Comparison of ENCODE assay signal across 16 cellular contexts in genomic region chr5:88743231-88743879, GRCh38.
DNase-seq lines count a peak whose midpoint lies in the region; FAIRE-seq and TF ChIP-seq lines count a peak whose summit lies in the region.
"Had no signal": no experiment of that assay in that cellular context is flagged by ENCODE, and none has a peak within 500 bp of the region (broad histone marks: within the 10 kb centered on the region; RNA-seq: fewer than 3 reads in every experiment).

No MANE protein-coding gene starts in this region.

- H4K20me1 ChIP-seq in H1 (replicated peaks in 1 of 2; ENCODE audit: control insufficient read depth in 1 of 2, insufficient read depth in 2 of 2, low read length in 2 of 2) = no peaks in the 10 kb centered on the region

- 86% methylated on average over 2 of the region's 2 CpGs; no CpG with 5 or more reads in 1 of the 2 experiments for WGBS in H1 (ENCODE audit: extremely low coverage in 1 of 2, insufficient coverage in 1 of 2, insufficient read length in 1 of 2, insufficient replicate concordance in 2 of 2, low coverage in 1 of 2, low lambda C conversion rate in 2 of 2, missing lambda C conversion rate in 1 of 2), 2 experiments
- 50% methylated on average over 1 of the region's 2 CpGs for WGBS in mesenchymal stem cell

- no peak overlapping the region for H4K5ac ChIP-seq in H1 (ENCODE audit: insufficient read length, low read depth, low read length)

- no peaks in the 10 kb centered on the region for H3K9me3 Mint-ChIP-seq in endothelial cell (ENCODE audit: unreplicated experiment)
- H3K9me3 Mint-ChIP-seq: activated naive CD8-positive, alpha-beta T cell treated with anti-CD3 and anti-CD28 coated beads, Interleukin-2, amount 10 ng/mL, durations not matched to agents 7 days and 5 days; nephron progenitor cell; WTC11 had no signal

- H2BK120ac ChIP-seq in H1 (replicated peaks; ENCODE audit: low read depth, low read length) = no peak overlapping the region
- H2BK120ac ChIP-seq in mesenchymal stem cell (ENCODE audit: low read depth, low read length) = no peak overlapping the region

- peaks cover 35% of the 10 kb centered on the region for H3K36me3 Mint-ChIP-seq in endothelial cell (ENCODE audit: low read depth, unreplicated experiment)
- H3K36me3 Mint-ChIP-seq: activated naive CD8-positive, alpha-beta T cell treated with anti-CD3 and anti-CD28 coated beads, Interleukin-2, amount 10 ng/mL, durations not matched to agents 7 days and 5 days; WTC11 had no signal

- peak; percentile 70 for FAIRE-seq in GM19239 (lab: Jason Lieb, UNC)
- no peak for FAIRE-seq in H1 (lab: Jason Lieb, UNC)
- FAIRE-seq: G401.6 had no signal

- no peaks in the 10 kb centered on the region for H3K79me2 ChIP-seq in H1 (ENCODE audit: control insufficient read depth in 1 of 2, insufficient read depth in 2 of 2, low read length in 2 of 2)

- H4K91ac ChIP-seq in H1 (replicated peaks; ENCODE audit: insufficient read length, low read length) (no peak overlapping the region), mesenchymal stem cell (ENCODE audit: low read length) (no peak overlapping the region)

- H3K27me3 ChIP-seq in H1 (replicated peaks in 1 of 4; ENCODE audit: control insufficient read depth in 3 of 4, extremely low read depth in 1 of 4, insufficient read depth in 3 of 4, low read length in 3 of 4) (no peaks in the 10 kb centered on the region), mesenchymal stem cell (ENCODE audit: control insufficient read depth in 1 of 2, insufficient read depth in 1 of 2, low read length in 2 of 2) (no peaks in the 10 kb centered on the region)
- H3K27me3 ChIP-seq: SJSA1 had no signal

- H3K18ac ChIP-seq in H1 (ENCODE audit: extremely low read depth, low read length) (no peak overlapping the region), mesenchymal stem cell (ENCODE audit: low read depth in 1 of 2, low read length in 2 of 2) (no peak overlapping the region)

- CTCF ChIA-PET in H1 (lab: Charles Lee; ENCODE audit: partially characterized antibody) = interaction anchor here (3.5 kb wide), 1 partner anchor 14 kb away, joined by 19 read pairs; no protein-coding TSS in a partner anchor

- H3K4me2 ChIP-seq in H1 (ENCODE audit: insufficient read depth in 1 of 2, low read depth in 2 of 2, low read length in 2 of 2) (no peak overlapping the region), mesenchymal stem cell (ENCODE audit: low read length, poor library complexity, severe bottlenecking) (no peak overlapping the region)

- no peaks in the 10 kb centered on the region for H3K4me1 Mint-ChIP-seq in endothelial cell (ENCODE audit: unreplicated experiment)
- H3K4me1 Mint-ChIP-seq: activated naive CD8-positive, alpha-beta T cell treated with anti-CD3 and anti-CD28 coated beads, Interleukin-2, amount 10 ng/mL, durations not matched to agents 7 days and 5 days; nephron progenitor cell; WTC11 had no signal

- POLR2A ChIA-PET in H1 (lab: Charles Lee; ENCODE audit: partially characterized antibody) = no interaction called here

- no peaks in the 10 kb centered on the region; the same call in 1 of the 2 replicates for H3K23me2 ChIP-seq in H1 (ENCODE audit: low read depth, low read length)

- H3K23ac ChIP-seq in H1 (ENCODE audit: insufficient read length) (no peak overlapping the region), mesenchymal stem cell (ENCODE audit: low read length in 2 of 2) (no peak overlapping the region)

- H3K4me3 ChIP-seq in H1 (ENCODE audit: extremely low read depth in 1 of 4, insufficient read depth in 2 of 4, low read depth in 3 of 4, low read length in 4 of 4) (no peak overlapping the region), mesenchymal stem cell (ENCODE audit: insufficient read depth in 1 of 2, low read depth in 1 of 2, low read length in 2 of 2) (no peak overlapping the region)
- H3K4me3 ChIP-seq: SJSA1 had no signal

- no peak overlapping the region for H3K56ac ChIP-seq in H1 (replicated peaks; ENCODE audit: insufficient read length, low read depth, low read length)

- TF ChIP-seq CTCF in H1 (IDR thresholded peaks at IDR 0.05; ENCODE audit: control extremely low read depth in 1 of 3, insufficient read depth in 1 of 3, low read depth in 1 of 3, low read length in 3 of 3) (no peak), endothelial cell (IDR thresholded peaks at IDR 0.05; ENCODE audit: unreplicated experiment) (no peak)

- no peak overlapping the region for H3K27ac Mint-ChIP-seq in endothelial cell (ENCODE audit: unreplicated experiment)
- H3K27ac Mint-ChIP-seq: activated naive CD8-positive, alpha-beta T cell treated with anti-CD3 and anti-CD28 coated beads, Interleukin-2, amount 10 ng/mL, durations not matched to agents 7 days and 5 days; nephron progenitor cell; WTC11 had no signal

- H3K27me3 Mint-ChIP-seq in endothelial cell (ENCODE audit: unreplicated experiment) = no peaks in the 10 kb centered on the region

- no peak overlapping the region for H2AFZ ChIP-seq in H1 (ENCODE audit: low read length)
- no peak overlapping the region for H2AFZ ChIP-seq in mesenchymal stem cell (ENCODE audit: low read depth, low read length)

- H3K27ac ChIP-seq in H1 (ENCODE audit: low read depth, low read length) = no peak overlapping the region
- H3K27ac ChIP-seq in mesenchymal stem cell (ENCODE audit: low read length, poor library complexity, severe bottlenecking) = no peak overlapping the region
- H3K27ac ChIP-seq: SJSA1 had no signal

- DNase-seq in GM19239 (ENCODE audit: insufficient read length, low spot score) (no peak), NCI-H460 (ENCODE audit: extremely low read depth, low read depth) (peak; percentile 75), H1 (ENCODE audit: low read depth in 1 of 2, low spot score in 2 of 2) (no peak), mucosa of gallbladder (ENCODE audit: low spot score) (peak; percentile 23), mesenchymal stem cell (no peak), endothelial cell (ENCODE audit: low spot score) (no peak), pons (ENCODE audit: low spot score) (no peak), 8988T (no peak)
- DNase-seq: activated CD8-positive, alpha-beta memory T cell treated with anti-CD3 and anti-CD28 coated beads, Interleukin-2, amount 50 U/mL, for 48 hours; activated naive CD8-positive, alpha-beta T cell treated with anti-CD3 and anti-CD28 coated beads, Interleukin-2, amount 10 ng/mL, durations not matched to agents 7 days and 5 days; cortex of kidney; NCI-H1694; nephron progenitor cell had no signal

- TF ChIP-seq EP300 in H1 (IDR thresholded peaks at IDR 0.05; ENCODE audit: borderline replicate concordance in 1 of 2, low read depth in 2 of 2, low read length in 2 of 2) = no peak

- no peaks in the 10 kb centered on the region for H3K79me1 ChIP-seq in H1 (ENCODE audit: low read depth, low read length)
- H3K79me1 ChIP-seq in mesenchymal stem cell (replicated peaks; ENCODE audit: low read length, poor library complexity, severe bottlenecking) = no peaks in the 10 kb centered on the region

- no peak overlapping the region for H3K9ac ChIP-seq in H1 (replicated peaks in 1 of 4; ENCODE audit: extremely low read depth in 1 of 4, low read depth in 3 of 4, low read length in 3 of 4)
- H3K9ac ChIP-seq in mesenchymal stem cell (ENCODE audit: low read length) = no peak overlapping the region

- no peak for TF ChIP-seq RAD21 in H1 (IDR thresholded peaks at IDR 0.05 in 1 of 2, conservative IDR thresholded peaks at IDR 0.05 in 1 of 2; ENCODE audit: low read depth in 2 of 2, low read length in 2 of 2)

- no peak overlapping the region for H2BK5ac ChIP-seq in H1 (ENCODE audit: low read depth, low read length)
- no peak overlapping the region for H2BK5ac ChIP-seq in mesenchymal stem cell (ENCODE audit: low read depth, low read length, poor library complexity, severe bottlenecking)

- no peak for TF ChIP-seq POLR2A in H1 (IDR thresholded peaks at IDR 0.05; ENCODE audit: control extremely low read depth in 1 of 2, low read depth in 2 of 2, low read length in 2 of 2)

- no peak overlapping the region for H2BK20ac ChIP-seq in H1 (ENCODE audit: low read length)

- no peak overlapping the region for H3K4me3 Mint-ChIP-seq in endothelial cell (ENCODE audit: unreplicated experiment)
- H3K4me3 Mint-ChIP-seq: activated naive CD8-positive, alpha-beta T cell treated with anti-CD3 and anti-CD28 coated beads, Interleukin-2, amount 10 ng/mL, durations not matched to agents 7 days and 5 days; nephron progenitor cell; WTC11 had no signal

- H3K4ac ChIP-seq in H1 (replicated peaks; ENCODE audit: insufficient read length, low read depth, low read length) (no peak overlapping the region), mesenchymal stem cell (ENCODE audit: low read depth in 1 of 2, low read length in 2 of 2) (no peak overlapping the region)

- H3K4me1 ChIP-seq in H1 (replicated peaks in 1 of 4; ENCODE audit: control insufficient read depth in 3 of 4, insufficient read depth in 4 of 4, low read length in 3 of 4) = no peaks in the 10 kb centered on the region
- H3K4me1 ChIP-seq in mesenchymal stem cell (ENCODE audit: control insufficient read depth, insufficient read depth, low read depth, low read length) = no peaks in the 10 kb centered on the region
- H3K4me1 ChIP-seq: SJSA1 had no signal

- H3K36me3 ChIP-seq in H1 (ENCODE audit: control insufficient read depth in 2 of 4, insufficient read depth in 4 of 4, low read length in 3 of 4) = no peaks in the 10 kb centered on the region
- H3K36me3 ChIP-seq in mesenchymal stem cell (ENCODE audit: control insufficient read depth in 1 of 2, insufficient read depth in 2 of 2, low read depth in 1 of 2, low read length in 2 of 2) = no peaks in the 10 kb centered on the region

- H4K8ac ChIP-seq in H1 (ENCODE audit: extremely low read depth, insufficient read depth, low read length) (no peak overlapping the region), mesenchymal stem cell (ENCODE audit: low read length) (no peak overlapping the region)

- no peak overlapping the region for H2AK5ac ChIP-seq in H1 (ENCODE audit: low read depth, low read length)
- no peak overlapping the region for H2AK5ac ChIP-seq in mesenchymal stem cell (ENCODE audit: low read length, severe bottlenecking)

- no peak overlapping the region for H2BK12ac ChIP-seq in H1 (ENCODE audit: low read depth, low read length)
- H2BK12ac ChIP-seq in mesenchymal stem cell (ENCODE audit: low read length in 2 of 2) = no peak overlapping the region

- H2BK15ac ChIP-seq in H1 (ENCODE audit: low read length) (no peak overlapping the region), mesenchymal stem cell (ENCODE audit: low read depth, poor library complexity, severe bottlenecking) (no peak overlapping the region)

- H3K9me3 ChIP-seq in H1 (ENCODE audit: insufficient read depth in 2 of 2, low read depth in 1 of 2, low read length in 1 of 2) = no peaks in the 10 kb centered on the region
- H3K9me3 ChIP-seq in mesenchymal stem cell (ENCODE audit: control insufficient read depth, low read length) = no peaks in the 10 kb centered on the region
- H3K9me3 ChIP-seq: SJSA1 had no signal

- H3K14ac ChIP-seq in H1 (ENCODE audit: insufficient read length) = no peak overlapping the region
- no peak overlapping the region for H3K14ac ChIP-seq in mesenchymal stem cell (ENCODE audit: low read length in 2 of 2)

TF ChIP-seq in H1, 55 proteins besides CTCF, POLR2A, EP300 and RAD21 (continues in another document):
- TF ChIP-seq HDAC2 (IDR thresholded peaks at IDR 0.05; ENCODE audit: borderline replicate concordance in 1 of 2, low read depth in 2 of 2, low read length in 2 of 2) = no peak
- TF ChIP-seq EZH2 (IDR thresholded peaks at IDR 0.05; ENCODE audit: low read depth, low read length, severe bottlenecking) = no peak
- TF ChIP-seq MAFK (IDR thresholded peaks at IDR 0.05; ENCODE audit: low read depth, low read length) = peak; percentile 43; the same call in 1 of the 2 replicates

Comparison
In these comparisons a context has a peak if more than half of its experiments do, and no peak if none do; other contexts are left out.
1. DNase-seq: peak in NCI-H460 (single experiment) and mucosa of gallbladder (single experiment); none in GM19239 (single experiment), H1 (0 of 2), mesenchymal stem cell (single experiment), endothelial cell (single experiment), pons (single experiment) and 8988T (single experiment).